ENCODE assay signal across 9 cellular contexts in genomic region chr14:95140060-95140858, GRCh38. TPM values are rescaled to one million over a fixed set of nuclear protein-coding genes. Genes with fewer than 3 reads are reported as not detected.
DNase-seq lines count a peak whose midpoint lies in the region; ATAC-seq and TF ChIP-seq lines count a peak whose summit lies in the region.
"Had no signal": no experiment of that assay in that cellular context is flagged by ENCODE, and none has a peak within 500 bp of the region (broad histone marks: within the 10 kb centered on the region; RNA-seq: fewer than 3 reads in every experiment).

No MANE protein-coding gene starts in this region.

- TF ChIP-seq CTCF in GM23338 (conservative IDR thresholded peaks at IDR 0.05; ENCODE audit: low read depth in 2 of 2) (no peak), SU-DHL-6 (IDR thresholded peaks at IDR 0.05; ENCODE audit: insufficient read depth, low read length, poor library complexity, severe bottlenecking) (no peak), foreskin keratinocyte (conservative IDR thresholded peaks at IDR 0.05) (no peak)

- no peaks in the 10 kb centered on the region for H3K27me3 ChIP-seq in GM23338 (ENCODE audit: insufficient read depth)
- no peaks in the 10 kb centered on the region for H3K27me3 ChIP-seq in SU-DHL-6 (ENCODE audit: low read length)
- no peaks in the 10 kb centered on the region for H3K27me3 ChIP-seq in foreskin keratinocyte

- H3K27ac Mint-ChIP-seq in GM23338: peak overlapping the region; percentile 3; the same call in 1 of the 2 replicates
- H3K27ac Mint-ChIP-seq: nephron had no signal

- peak overlapping the region; percentile 6; the same call in 1 of the 2 replicates for H3K9ac ChIP-seq in SU-DHL-6 (ENCODE audit: low read length)

- H3K4me3 Mint-ChIP-seq in GM23338: no peak overlapping the region
- H3K4me3 Mint-ChIP-seq: nephron had no signal

- H3K9me2 ChIP-seq in GM23338 (ENCODE audit: insufficient read depth) (no peaks in the 10 kb centered on the region), SU-DHL-6 (replicated peaks; ENCODE audit: insufficient read depth, low read length) (no peaks in the 10 kb centered on the region)

- TF ChIP-seq POLR2A in erythroblast (IDR thresholded peaks at IDR 0.05; ENCODE audit: low read length): no peak

- no peaks in the 10 kb centered on the region for H3K36me3 ChIP-seq in GM23338 (ENCODE audit: insufficient read depth)
- no peaks in the 10 kb centered on the region for H3K36me3 ChIP-seq in SU-DHL-6 (ENCODE audit: low read length)

- H3K4me1 ChIP-seq in GM23338 (ENCODE audit: insufficient read depth) (peaks cover 70% of the 10 kb centered on the region), foreskin keratinocyte (peaks cover 16% of the 10 kb centered on the region)

- DNase-seq in GM23338 (ENCODE audit: low spot score): no peak
- DNase-seq in foreskin keratinocyte: peak; percentile 64 to 81
- no peak for DNase-seq in stimulated activated naive CD8-positive, alpha-beta T cell treated with anti-CD3 and anti-CD28 coated beads, Interleukin-15, Interleukin-2, amounts not matched to agents 100 U/mL and 50 U/mL, for 24 hours
- DNase-seq in erythroblast (lab: John Stamatoyannopoulos, UW): no peak
- DNase-seq in NCI-H2029 (lab: John Stamatoyannopoulos, UW): no peak

- H3K9me3 Mint-ChIP-seq in GM23338: peaks cover 7% of the 10 kb centered on the region

- H3F3A ChIP-seq in GM23338 (replicated peaks; ENCODE audit: low read depth) (no peaks in the 10 kb centered on the region), SU-DHL-6 (ENCODE audit: insufficient read depth) (no peaks in the 10 kb centered on the region)

- H2AFZ ChIP-seq in GM23338 (no peak overlapping the region), SU-DHL-6 (ENCODE audit: low read depth, low read length, severe bottlenecking) (no peak overlapping the region)

- no peak for ATAC-seq in GM23338
- peak; percentile 85 for ATAC-seq in foreskin keratinocyte
- ATAC-seq in stimulated activated naive CD8-positive, alpha-beta T cell treated with anti-CD3 and anti-CD28 coated beads, Interleukin-15, Interleukin-2, amounts not matched to agents 100 U/mL and 50 U/mL, for 24 hours: peak; percentile 32
- no peak for ATAC-seq in HG02840 (IDR thresholded peaks at IDR 0.05; ENCODE audit: low FRiP score, unreplicated experiment)
- no peak for ATAC-seq in GM19455 (IDR thresholded peaks at IDR 0.05; ENCODE audit: unreplicated experiment)

- H3K79me2 ChIP-seq in GM23338 (replicated peaks; ENCODE audit: insufficient read depth) (peaks cover 93% of the 10 kb centered on the region), SU-DHL-6 (ENCODE audit: insufficient read depth, low read length) (peaks cover 71% of the 10 kb centered on the region)

- H3K4me2 ChIP-seq in GM23338 (peak overlapping the region; percentile 37), SU-DHL-6 (ENCODE audit: low read depth, low read length, poor library complexity, severe bottlenecking) (peak overlapping the region; percentile 44)

- H3K36me3 Mint-ChIP-seq in GM23338 (ENCODE audit: low read depth): peaks cover 8% of the 10 kb centered on the region; the same call in 2 of the 3 replicates

- H3K27ac ChIP-seq in GM23338 (ENCODE audit: low read depth): no peak overlapping the region; the same call in 1 of the 2 replicates
- peak overlapping the region; percentile 37; the same call in 1 of the 2 replicates for H3K27ac ChIP-seq in SU-DHL-6 (ENCODE audit: low read depth, low read length)
- H3K27ac ChIP-seq in foreskin keratinocyte: no peak overlapping the region

- no peaks in the 10 kb centered on the region for H3K27me3 Mint-ChIP-seq in GM23338 (ENCODE audit: insufficient read depth, low read depth, poor library complexity)

- H3K4me1 Mint-ChIP-seq in GM23338: peaks cover 65% of the 10 kb centered on the region

- H4K20me1 ChIP-seq in GM23338 (replicated peaks; ENCODE audit: insufficient read depth): peaks cover 3% of the 10 kb centered on the region
- peaks cover 10% of the 10 kb centered on the region; the same call in 1 of the 2 replicates for H4K20me1 ChIP-seq in SU-DHL-6 (ENCODE audit: low read depth, low read length)

- peaks cover 5% of the 10 kb centered on the region; the same call in 1 of the 2 replicates for H3K9me3 ChIP-seq in SU-DHL-6 (ENCODE audit: insufficient read depth, low read length)

- H3K4me3 ChIP-seq in GM23338 (no peak overlapping the region), SU-DHL-6 (ENCODE audit: insufficient read depth, low read length, poor library complexity, severe bottlenecking) (no peak overlapping the region)

TF ChIP-seq in GM23338, 12 proteins besides CTCF, POLR2A, EP300 and RAD21 (continues in another document):
- TF ChIP-seq, protein P1, sequence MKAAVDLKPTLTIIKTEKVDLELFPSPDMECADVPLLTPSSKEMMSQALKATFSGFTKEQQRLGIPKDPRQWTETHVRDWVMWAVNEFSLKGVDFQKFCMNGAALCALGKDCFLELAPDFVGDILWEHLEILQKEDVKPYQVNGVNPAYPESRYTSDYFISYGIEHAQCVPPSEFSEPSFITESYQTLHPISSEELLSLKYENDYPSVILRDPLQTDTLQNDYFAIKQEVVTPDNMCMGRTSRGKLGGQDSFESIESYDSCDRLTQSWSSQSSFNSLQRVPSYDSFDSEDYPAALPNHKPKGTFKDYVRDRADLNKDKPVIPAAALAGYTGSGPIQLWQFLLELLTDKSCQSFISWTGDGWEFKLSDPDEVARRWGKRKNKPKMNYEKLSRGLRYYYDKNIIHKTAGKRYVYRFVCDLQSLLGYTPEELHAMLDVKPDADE (IDR thresholded peaks at IDR 0.05): no peak
- TF ChIP-seq CREB1 (CRISPR knock-in tag; IDR thresholded peaks at IDR 0.05; ENCODE audit: low read depth): no peak
- no peak for TF ChIP-seq ZNF462 (CRISPR knock-in tag; IDR thresholded peaks at IDR 0.05)
- TF ChIP-seq EZH2phosphoT487 (IDR thresholded peaks at IDR 0.05; ENCODE audit: unreplicated experiment): no peak
- no peak for TF ChIP-seq POLR2AphosphoS5 (IDR thresholded peaks at IDR 0.05; ENCODE audit: low read depth)
- TF ChIP-seq EZH2 (IDR thresholded peaks at IDR 0.05; ENCODE audit: low read depth, unreplicated experiment): no peak
- TF ChIP-seq JUNB (IDR thresholded peaks at IDR 0.05; ENCODE audit: unreplicated experiment): no peak

RNA-seq across cellular contexts. Expression of gene DICER1, which starts 17.1 kb away (rescaled TPM):
- 52.6 and 59.2 TPM in 2 replicates for total RNA-seq in GM23338 (2014; rRNA removed; shearing (Covaris generic))
- polyA plus RNA-seq in GM23338 (2016; fragmentation: Nextera tagmentation; extraction: Ambion mirVana): 17.6 and 21.4 TPM in 2 replicates
- 29.8 and 32.3 TPM in 2 replicates for total RNA-seq in foreskin keratinocyte
- polyA plus RNA-seq in foreskin keratinocyte: 2.8 and 3.6 TPM in 2 replicates

Comparison
In these comparisons a context has a peak if more than half of its experiments do, and no peak if none do; other contexts are left out.
1. ATAC-seq: peak in foreskin keratinocyte (single experiment) and stimulated activated naive CD8-positive, alpha-beta T cell treated with anti-CD3 and anti-CD28 coated beads, Interleukin-15, Interleukin-2, amounts not matched to agents 100 U/mL and 50 U/mL, for 24 hours (single experiment); none in GM23338 (single experiment), HG02840 (single experiment) and GM19455 (single experiment).
2. DNase-seq: peak in foreskin keratinocyte (2 of 2); none in GM23338 (single experiment), stimulated activated naive CD8-positive, alpha-beta T cell treated with anti-CD3 and anti-CD28 coated beads, Interleukin-15, Interleukin-2, amounts not matched to agents 100 U/mL and 50 U/mL, for 24 hours (single experiment), erythroblast (0 of 2) and NCI-H2029 (single experiment).